In the genomic region with DNA sequence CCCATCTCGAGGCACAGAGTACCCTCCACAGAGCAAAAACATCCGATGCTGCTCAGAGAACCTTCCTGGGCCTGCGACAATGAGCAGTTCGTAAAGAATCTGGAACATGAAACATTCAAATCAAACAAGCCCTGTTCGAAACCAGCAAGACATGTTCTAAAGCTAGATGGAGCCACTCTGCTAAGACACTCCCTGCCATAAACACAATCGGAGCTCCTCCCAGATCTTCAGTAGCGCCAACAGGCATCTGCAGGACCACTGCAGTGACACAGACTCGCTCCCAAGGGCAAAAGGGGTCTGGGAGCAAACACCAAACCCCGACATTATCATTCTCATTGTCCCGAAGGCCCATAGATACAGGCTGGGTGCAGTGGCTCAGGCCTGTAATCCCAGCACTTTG, we compare ENCODE assay signal across 8 cellular contexts.
DNase-seq lines count a peak whose midpoint lies in the region; ATAC-seq and TF ChIP-seq lines count a peak whose summit lies in the region.

No MANE protein-coding gene starts in this region.

- H2BK5ac ChIP-seq in mesenchymal stem cell (ENCODE audit: low read depth, low read length, poor library complexity, severe bottlenecking), result no peak overlapping the region

- no peak overlapping the region for H2BK15ac ChIP-seq in mesenchymal stem cell (ENCODE audit: low read depth, poor library complexity, severe bottlenecking)

- peaks cover 37% of the 10 kb centered on the region for H3K79me1 ChIP-seq in mesenchymal stem cell (replicated peaks; ENCODE audit: low read length, poor library complexity, severe bottlenecking)

- H3K14ac ChIP-seq in mesenchymal stem cell (ENCODE audit: low read length in 2 of 2), result no peak overlapping the region

- no peak overlapping the region for H3K4ac ChIP-seq in mesenchymal stem cell (ENCODE audit: low read depth in 1 of 2, low read length in 2 of 2)

- peaks cover 8% of the 10 kb centered on the region for H3K4me1 ChIP-seq in mesenchymal stem cell (ENCODE audit: control insufficient read depth, insufficient read depth, low read depth, low read length)
- peaks cover 12 to 32% (median 23%) of the 10 kb centered on the region in 4 donors for H3K4me1 ChIP-seq in transverse colon

- WGBS in mesenchymal stem cell, result 90% methylated on average over 10 of the region's 10 CpGs
- WGBS in transverse colon (ENCODE audit: low coverage in 1 of 2), 2 donors, result 25% methylated on average over 10 of the region's 10 CpGs; no CpG with 5 or more reads in 1 of the 2 donors

- intact Hi-C loops in transverse colon (cut with DNase I; ENCODE audit: low total_unique reads), result loop anchor here (10.0 kb wide), 1 partner anchor 106 kb away; a partner anchor contains a TSS

- no peak for TF ChIP-seq POLR2A in transverse colon (IDR thresholded peaks at IDR 0.05)

- peak overlapping the region in 1 of 2 experiments; percentile 0 for H3K18ac ChIP-seq in mesenchymal stem cell (ENCODE audit: low read depth in 1 of 2, low read length in 2 of 2)

- no peak for TF ChIP-seq EP300 in transverse colon (IDR thresholded peaks at IDR 0.05; ENCODE audit: low read depth)

- no peak overlapping the region for H2BK120ac ChIP-seq in mesenchymal stem cell (ENCODE audit: low read depth, low read length)

- H2AFZ ChIP-seq in mesenchymal stem cell (ENCODE audit: low read depth, low read length), result no peak overlapping the region

- no peak overlapping the region for H3K23ac ChIP-seq in mesenchymal stem cell (ENCODE audit: low read length in 2 of 2)

- no peak overlapping the region for H3K4me3 ChIP-seq in epithelial cell of esophagus (ENCODE audit: low read length)
- peak overlapping the region in 1 of 2 experiments; percentile 64 for H3K4me3 ChIP-seq in mesenchymal stem cell (ENCODE audit: insufficient read depth in 1 of 2, low read depth in 1 of 2, low read length in 2 of 2)
- no peak overlapping the region for H3K4me3 ChIP-seq in transverse colon

- DNase-seq in M059J (ENCODE audit: low read depth) (peak; percentile 39), epithelial cell of esophagus (ENCODE audit: low read depth) (peak; percentile 36), mesenchymal stem cell (peak; percentile 19), transverse colon (peak; percentile 36), GM13977 (ENCODE audit: low spot score) (no peak), SW480 (ENCODE audit: low spot score) (no peak)

- no peak overlapping the region for H2AK5ac ChIP-seq in mesenchymal stem cell (ENCODE audit: low read length, severe bottlenecking)

- H3K9ac ChIP-seq in mesenchymal stem cell (ENCODE audit: low read length), result peak overlapping the region; percentile 83

- H3K27ac ChIP-seq in mesenchymal stem cell (ENCODE audit: low read length, poor library complexity, severe bottlenecking), result no peak overlapping the region
- H3K27ac ChIP-seq in transverse colon, result peak overlapping the region; percentile 73 to 83 (median 74)

- peak; percentile 10 for TF ChIP-seq CTCF in epithelial cell of esophagus (IDR thresholded peaks at IDR 0.05; ENCODE audit: insufficient read depth, low read depth, low read length, missing control alignments)
- TF ChIP-seq CTCF in transverse colon (IDR thresholded peaks at IDR 0.05), result peak in 3 of 5 experiments; percentile 6 to 24 (median 9)
- no peak for TF ChIP-seq CTCF in GM13977 (IDR thresholded peaks at IDR 0.05; ENCODE audit: extremely low read depth, insufficient read depth, missing control alignments)

- no peaks in the 10 kb centered on the region for H3K9me3 ChIP-seq in mesenchymal stem cell (ENCODE audit: control insufficient read depth, low read length)
- no peaks in the 10 kb centered on the region for H3K9me3 ChIP-seq in transverse colon

- H4K8ac ChIP-seq in mesenchymal stem cell (ENCODE audit: low read length), result no peak overlapping the region

- no peak overlapping the region for H4K91ac ChIP-seq in mesenchymal stem cell (ENCODE audit: low read length)

- no peak overlapping the region for H3K4me2 ChIP-seq in mesenchymal stem cell (ENCODE audit: low read length, poor library complexity, severe bottlenecking)

- peak overlapping the region in 1 of 2 experiments; percentile 15 for H2BK12ac ChIP-seq in mesenchymal stem cell (ENCODE audit: low read length in 2 of 2)

- H3K36me3 ChIP-seq in mesenchymal stem cell (ENCODE audit: control insufficient read depth in 1 of 2, insufficient read depth in 2 of 2, low read depth in 1 of 2, low read length in 2 of 2), result peaks cover 0 to 3% of the 10 kb centered on the region in 2 experiments
- no peaks in the 10 kb centered on the region for H3K36me3 ChIP-seq in transverse colon

- H3K27me3 ChIP-seq in mesenchymal stem cell (ENCODE audit: control insufficient read depth in 1 of 2, insufficient read depth in 1 of 2, low read length in 2 of 2), result no peaks in the 10 kb centered on the region
- no peaks in the 10 kb centered on the region for H3K27me3 ChIP-seq in transverse colon

- in situ Hi-C loops in transverse colon (cut with MboI; ENCODE audit: low pct_ligation_motif_present in 1 of 4, low pct_unique_long_range_greater_than_20kb in 1 of 4, low sequenced_read_pairs in 3 of 4), result no loop called here
- in situ Hi-C loops in GM13977 (cut with MboI; ENCODE audit: low pct_unique_long_range_greater_than_20kb, low sequenced_read_pairs, unreplicated experiment), result no loop called here

- ATAC-seq in HG03139 (IDR thresholded peaks at IDR 0.05; ENCODE audit: unreplicated experiment) (no peak), GM21515 (IDR thresholded peaks at IDR 0.05; ENCODE audit: unreplicated experiment) (no peak)

Comparison
In these comparisons a context has a peak if more than half of its experiments do, and no peak if none do; other contexts are left out.
1. DNase-seq: peak in M059J (single experiment), epithelial cell of esophagus (single experiment), mesenchymal stem cell (single experiment) and transverse colon (single experiment); none in GM13977 (single experiment) and SW480 (single experiment).